Comparison of ENCODE assay signal across 1 cellular context in the genomic region with DNA sequence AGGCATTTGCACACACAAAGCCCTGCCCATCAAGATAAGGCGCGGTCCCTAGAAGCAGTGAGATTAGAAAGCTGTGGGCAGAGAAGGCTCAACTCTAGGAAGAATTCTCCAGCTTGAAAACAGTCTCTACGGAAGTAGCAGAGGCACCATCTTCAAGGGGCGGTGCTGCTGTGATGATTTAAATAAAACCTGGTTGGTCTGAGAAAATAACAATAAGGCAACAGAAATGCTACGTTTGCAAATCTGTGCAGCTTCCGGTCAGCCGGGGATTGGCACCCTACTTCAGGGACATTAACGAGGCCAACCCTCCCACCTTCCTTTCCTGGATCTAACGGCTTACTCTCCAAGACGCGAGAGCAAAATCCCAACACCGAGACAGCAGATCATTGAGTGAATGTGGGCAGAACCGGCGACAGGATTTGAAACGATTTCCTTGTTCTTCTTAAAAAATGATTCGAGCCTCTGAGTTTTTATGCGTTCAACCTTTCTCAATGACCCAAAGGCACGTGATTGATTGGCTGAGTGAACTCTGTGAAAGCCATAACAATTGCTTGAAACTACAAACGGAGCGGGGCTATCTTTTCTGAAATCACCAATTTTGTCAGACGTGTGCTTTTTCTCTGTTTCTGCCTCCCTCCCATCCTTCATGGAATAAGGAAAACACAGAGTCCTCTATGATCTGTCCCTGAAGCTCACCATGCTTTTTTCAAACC.
TF ChIP-seq lines count a peak whose summit lies in the region.

No MANE protein-coding gene starts in this region.

TF ChIP-seq in GM23338, 12 proteins besides CTCF, POLR2A, EP300 and RAD21:
- TF ChIP-seq, protein P1, sequence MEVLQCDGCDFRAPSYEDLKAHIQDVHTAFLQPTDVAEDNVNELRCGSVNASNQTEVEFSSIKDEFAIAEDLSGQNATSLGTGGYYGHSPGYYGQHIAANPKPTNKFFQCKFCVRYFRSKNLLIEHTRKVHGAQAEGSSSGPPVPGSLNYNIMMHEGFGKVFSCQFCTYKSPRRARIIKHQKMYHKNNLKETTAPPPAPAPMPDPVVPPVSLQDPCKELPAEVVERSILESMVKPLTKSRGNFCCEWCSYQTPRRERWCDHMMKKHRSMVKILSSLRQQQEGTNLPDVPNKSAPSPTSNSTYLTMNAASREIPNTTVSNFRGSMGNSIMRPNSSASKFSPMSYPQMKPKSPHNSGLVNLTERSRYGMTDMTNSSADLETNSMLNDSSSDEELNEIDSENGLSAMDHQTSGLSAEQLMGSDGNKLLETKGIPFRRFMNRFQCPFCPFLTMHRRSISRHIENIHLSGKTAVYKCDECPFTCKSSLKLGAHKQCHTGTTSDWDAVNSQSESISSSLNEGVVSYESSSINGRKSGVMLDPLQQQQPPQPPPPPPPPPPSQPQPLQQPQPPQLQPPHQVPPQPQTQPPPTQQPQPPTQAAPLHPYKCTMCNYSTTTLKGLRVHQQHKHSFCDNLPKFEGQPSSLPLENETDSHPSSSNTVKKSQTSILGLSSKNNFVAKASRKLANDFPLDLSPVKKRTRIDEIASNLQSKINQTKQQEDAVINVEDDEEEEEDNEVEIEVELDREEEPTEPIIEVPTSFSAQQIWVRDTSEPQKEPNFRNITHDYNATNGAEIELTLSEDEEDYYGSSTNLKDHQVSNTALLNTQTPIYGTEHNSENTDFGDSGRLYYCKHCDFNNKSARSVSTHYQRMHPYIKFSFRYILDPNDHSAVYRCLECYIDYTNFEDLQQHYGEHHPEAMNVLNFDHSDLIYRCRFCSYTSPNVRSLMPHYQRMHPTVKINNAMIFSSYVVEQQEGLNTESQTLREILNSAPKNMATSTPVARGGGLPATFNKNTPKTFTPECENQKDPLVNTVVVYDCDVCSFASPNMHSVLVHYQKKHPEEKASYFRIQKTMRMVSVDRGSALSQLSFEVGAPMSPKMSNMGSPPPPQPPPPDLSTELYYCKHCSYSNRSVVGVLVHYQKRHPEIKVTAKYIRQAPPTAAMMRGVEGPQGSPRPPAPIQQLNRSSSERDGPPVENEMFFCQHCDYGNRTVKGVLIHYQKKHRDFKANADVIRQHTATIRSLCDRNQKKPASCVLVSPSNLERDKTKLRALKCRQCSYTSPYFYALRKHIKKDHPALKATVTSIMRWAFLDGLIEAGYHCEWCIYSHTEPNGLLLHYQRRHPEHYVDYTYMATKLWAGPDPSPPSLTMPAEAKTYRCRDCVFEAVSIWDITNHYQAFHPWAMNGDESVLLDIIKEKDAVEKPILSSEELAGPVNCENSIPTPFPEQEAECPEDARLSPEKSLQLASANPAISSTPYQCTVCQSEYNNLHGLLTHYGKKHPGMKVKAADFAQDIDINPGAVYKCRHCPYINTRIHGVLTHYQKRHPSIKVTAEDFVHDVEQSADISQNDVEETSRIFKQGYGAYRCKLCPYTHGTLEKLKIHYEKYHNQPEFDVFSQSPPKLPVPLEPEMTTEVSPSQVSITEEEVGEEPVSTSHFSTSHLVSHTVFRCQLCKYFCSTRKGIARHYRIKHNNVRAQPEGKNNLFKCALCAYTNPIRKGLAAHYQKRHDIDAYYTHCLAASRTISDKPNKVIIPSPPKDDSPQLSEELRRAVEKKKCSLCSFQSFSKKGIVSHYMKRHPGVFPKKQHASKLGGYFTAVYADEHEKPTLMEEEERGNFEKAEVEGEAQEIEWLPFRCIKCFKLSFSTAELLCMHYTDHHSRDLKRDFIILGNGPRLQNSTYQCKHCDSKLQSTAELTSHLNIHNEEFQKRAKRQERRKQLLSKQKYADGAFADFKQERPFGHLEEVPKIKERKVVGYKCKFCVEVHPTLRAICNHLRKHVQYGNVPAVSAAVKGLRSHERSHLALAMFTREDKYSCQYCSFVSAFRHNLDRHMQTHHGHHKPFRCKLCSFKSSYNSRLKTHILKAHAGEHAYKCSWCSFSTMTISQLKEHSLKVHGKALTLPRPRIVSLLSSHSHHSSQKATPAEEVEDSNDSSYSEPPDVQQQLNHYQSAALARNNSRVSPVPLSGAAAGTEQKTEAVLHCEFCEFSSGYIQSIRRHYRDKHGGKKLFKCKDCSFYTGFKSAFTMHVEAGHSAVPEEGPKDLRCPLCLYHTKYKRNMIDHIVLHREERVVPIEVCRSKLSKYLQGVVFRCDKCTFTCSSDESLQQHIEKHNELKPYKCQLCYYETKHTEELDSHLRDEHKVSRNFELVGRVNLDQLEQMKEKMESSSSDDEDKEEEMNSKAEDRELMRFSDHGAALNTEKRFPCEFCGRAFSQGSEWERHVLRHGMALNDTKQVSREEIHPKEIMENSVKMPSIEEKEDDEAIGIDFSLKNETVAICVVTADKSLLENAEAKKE (CRISPR knock-in tag; IDR thresholded peaks at IDR 0.05) = no peak
- TF ChIP-seq ZNF114 (CRISPR knock-in tag; IDR thresholded peaks at IDR 0.05) (no peak), ZNF331 (CRISPR knock-in tag; IDR thresholded peaks at IDR 0.05; ENCODE audit: low read depth) (no peak), POLR2AphosphoS5 (IDR thresholded peaks at IDR 0.05; ENCODE audit: low read depth) (no peak), EZH2phosphoT487 (IDR thresholded peaks at IDR 0.05; ENCODE audit: unreplicated experiment) (no peak), EZH2 (IDR thresholded peaks at IDR 0.05; ENCODE audit: low read depth, unreplicated experiment) (no peak), NANOG (IDR thresholded peaks at IDR 0.05; ENCODE audit: borderline replicate concordance) (no peak), JUNB (IDR thresholded peaks at IDR 0.05; ENCODE audit: unreplicated experiment) (no peak), STAT1 (IDR thresholded peaks at IDR 0.05; ENCODE audit: unreplicated experiment) (no peak)
- TF ChIP-seq, protein P2, sequence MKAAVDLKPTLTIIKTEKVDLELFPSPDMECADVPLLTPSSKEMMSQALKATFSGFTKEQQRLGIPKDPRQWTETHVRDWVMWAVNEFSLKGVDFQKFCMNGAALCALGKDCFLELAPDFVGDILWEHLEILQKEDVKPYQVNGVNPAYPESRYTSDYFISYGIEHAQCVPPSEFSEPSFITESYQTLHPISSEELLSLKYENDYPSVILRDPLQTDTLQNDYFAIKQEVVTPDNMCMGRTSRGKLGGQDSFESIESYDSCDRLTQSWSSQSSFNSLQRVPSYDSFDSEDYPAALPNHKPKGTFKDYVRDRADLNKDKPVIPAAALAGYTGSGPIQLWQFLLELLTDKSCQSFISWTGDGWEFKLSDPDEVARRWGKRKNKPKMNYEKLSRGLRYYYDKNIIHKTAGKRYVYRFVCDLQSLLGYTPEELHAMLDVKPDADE (IDR thresholded peaks at IDR 0.05) = no peak
- TF ChIP-seq, protein P3, sequence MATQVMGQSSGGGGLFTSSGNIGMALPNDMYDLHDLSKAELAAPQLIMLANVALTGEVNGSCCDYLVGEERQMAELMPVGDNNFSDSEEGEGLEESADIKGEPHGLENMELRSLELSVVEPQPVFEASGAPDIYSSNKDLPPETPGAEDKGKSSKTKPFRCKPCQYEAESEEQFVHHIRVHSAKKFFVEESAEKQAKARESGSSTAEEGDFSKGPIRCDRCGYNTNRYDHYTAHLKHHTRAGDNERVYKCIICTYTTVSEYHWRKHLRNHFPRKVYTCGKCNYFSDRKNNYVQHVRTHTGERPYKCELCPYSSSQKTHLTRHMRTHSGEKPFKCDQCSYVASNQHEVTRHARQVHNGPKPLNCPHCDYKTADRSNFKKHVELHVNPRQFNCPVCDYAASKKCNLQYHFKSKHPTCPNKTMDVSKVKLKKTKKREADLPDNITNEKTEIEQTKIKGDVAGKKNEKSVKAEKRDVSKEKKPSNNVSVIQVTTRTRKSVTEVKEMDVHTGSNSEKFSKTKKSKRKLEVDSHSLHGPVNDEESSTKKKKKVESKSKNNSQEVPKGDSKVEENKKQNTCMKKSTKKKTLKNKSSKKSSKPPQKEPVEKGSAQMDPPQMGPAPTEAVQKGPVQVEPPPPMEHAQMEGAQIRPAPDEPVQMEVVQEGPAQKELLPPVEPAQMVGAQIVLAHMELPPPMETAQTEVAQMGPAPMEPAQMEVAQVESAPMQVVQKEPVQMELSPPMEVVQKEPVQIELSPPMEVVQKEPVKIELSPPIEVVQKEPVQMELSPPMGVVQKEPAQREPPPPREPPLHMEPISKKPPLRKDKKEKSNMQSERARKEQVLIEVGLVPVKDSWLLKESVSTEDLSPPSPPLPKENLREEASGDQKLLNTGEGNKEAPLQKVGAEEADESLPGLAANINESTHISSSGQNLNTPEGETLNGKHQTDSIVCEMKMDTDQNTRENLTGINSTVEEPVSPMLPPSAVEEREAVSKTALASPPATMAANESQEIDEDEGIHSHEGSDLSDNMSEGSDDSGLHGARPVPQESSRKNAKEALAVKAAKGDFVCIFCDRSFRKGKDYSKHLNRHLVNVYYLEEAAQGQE (IDR thresholded peaks at IDR 0.05; ENCODE audit: unreplicated experiment) = no peak
